In genomic region chr12:102567031-102567985, GRCh38 we compare ENCODE assay signal across 15 cellular contexts.
DNase-seq lines count a peak whose midpoint lies in the region; FAIRE-seq and TF ChIP-seq lines count a peak whose summit lies in the region.
"Had no signal": no experiment of that assay in that cellular context is flagged by ENCODE, and none has a peak within 500 bp of the region (broad histone marks: within the 10 kb centered on the region; RNA-seq: fewer than 3 reads in every experiment).

No MANE protein-coding gene starts in this region.

- peak overlapping the region; percentile 73 for H3K4me2 ChIP-seq in astrocyte (ENCODE audit: low read length)
- no peak overlapping the region for H3K4me2 ChIP-seq in MM.1S (ENCODE audit: low read depth, low read length)

- H3K79me2 ChIP-seq in astrocyte (ENCODE audit: insufficient read depth, low read length) (no peaks in the 10 kb centered on the region), MM.1S (ENCODE audit: low read length) (no peaks in the 10 kb centered on the region)

- WGBS in tibial nerve, 2 donors, result 50 to 62% methylated on average over 6 of the region's 6 CpGs

- no peaks in the 10 kb centered on the region for H3K36me3 Mint-ChIP-seq in astrocyte (ENCODE audit: low read depth, unreplicated experiment)
- H3K36me3 Mint-ChIP-seq: naive thymus-derived CD4-positive, alpha-beta T cell; stimulated activated effector memory CD8-positive, alpha-beta T cell treated with anti-CD3 and anti-CD28 coated beads, Interleukin-12 subunit alpha, Interleukin-12 subunit beta, amount 100 ng/mL, for 72 hours had no signal

- H3F3A ChIP-seq in MM.1S (ENCODE audit: insufficient read depth, low read length), result no peaks in the 10 kb centered on the region

- no peaks in the 10 kb centered on the region for H3K27me3 Mint-ChIP-seq in astrocyte (ENCODE audit: low read depth, unreplicated experiment)

- peaks cover 15% of the 10 kb centered on the region for H3K4me1 ChIP-seq in astrocyte (ENCODE audit: insufficient read depth, low read length)
- H3K4me1 ChIP-seq in kidney (ENCODE audit: control insufficient read depth in 1 of 2, insufficient read depth in 1 of 2, low read depth in 1 of 2, low read length in 2 of 2), result no peaks in the 10 kb centered on the region
- no peaks in the 10 kb centered on the region for H3K4me1 ChIP-seq in MM.1S (ENCODE audit: low read length)
- H3K4me1 ChIP-seq in tibial nerve, result peaks cover 0 to 4% (median 0%) of the 10 kb centered on the region in 4 donors

- H3K9ac ChIP-seq in astrocyte (ENCODE audit: low read length) (peak overlapping the region; percentile 47), kidney (ENCODE audit: low read length in 2 of 2) (no peak overlapping the region), MM.1S (ENCODE audit: low read length) (no peak overlapping the region)

- H3K27ac ChIP-seq in astrocyte (ENCODE audit: low read depth, low read length) (peak overlapping the region; percentile 79), kidney (ENCODE audit: low read depth in 2 of 2, low read length in 2 of 2) (no peak overlapping the region), MM.1S (ENCODE audit: low read length) (no peak overlapping the region), tibial nerve (peak overlapping the region in 1 of 4 donors; percentile 0)

- intact Hi-C loops in kidney (cut with DNase I), result no loop called here

- H3K4me3 Mint-ChIP-seq in astrocyte (ENCODE audit: unreplicated experiment), result no peak overlapping the region
- H3K4me3 Mint-ChIP-seq: B cell; naive thymus-derived CD4-positive, alpha-beta T cell; stimulated activated effector memory CD8-positive, alpha-beta T cell treated with anti-CD3 and anti-CD28 coated beads, Interleukin-12 subunit alpha, Interleukin-12 subunit beta, amount 100 ng/mL, for 72 hours had no signal

- peak overlapping the region; percentile 99 for H3K27ac Mint-ChIP-seq in astrocyte (ENCODE audit: unreplicated experiment)
- H3K27ac Mint-ChIP-seq: B cell; naive thymus-derived CD4-positive, alpha-beta T cell; stimulated activated effector memory CD8-positive, alpha-beta T cell treated with anti-CD3 and anti-CD28 coated beads, Interleukin-12 subunit alpha, Interleukin-12 subunit beta, amount 100 ng/mL, for 72 hours had no signal

- peaks cover 4% of the 10 kb centered on the region for H3K9me3 Mint-ChIP-seq in astrocyte (ENCODE audit: unreplicated experiment)
- H3K9me3 Mint-ChIP-seq: stimulated activated effector memory CD8-positive, alpha-beta T cell treated with anti-CD3 and anti-CD28 coated beads, Interleukin-12 subunit alpha, Interleukin-12 subunit beta, amount 100 ng/mL, for 72 hours had no signal

- peaks cover 43% of the 10 kb centered on the region for H3K4me1 Mint-ChIP-seq in astrocyte (ENCODE audit: low read depth, unreplicated experiment)
- H3K4me1 Mint-ChIP-seq: B cell; naive thymus-derived CD4-positive, alpha-beta T cell; stimulated activated effector memory CD8-positive, alpha-beta T cell treated with anti-CD3 and anti-CD28 coated beads, Interleukin-12 subunit alpha, Interleukin-12 subunit beta, amount 100 ng/mL, for 72 hours had no signal

- no peak overlapping the region for H3K4me3 ChIP-seq in astrocyte (ENCODE audit: insufficient read depth, low read depth, low read length)
- H3K4me3 ChIP-seq in kidney (ENCODE audit: low read length in 2 of 2), result no peak overlapping the region
- no peak overlapping the region for H3K4me3 ChIP-seq in MM.1S (ENCODE audit: low read length)
- H3K4me3 ChIP-seq in tibial nerve, result no peak overlapping the region

- DNase-seq in ACHN, result peak; percentile 97
- peak; percentile 79 for DNase-seq in HS-5 (ENCODE audit: low read depth)
- peak; percentile 84 for DNase-seq in astrocyte (ENCODE audit: low read depth)
- peak; percentile 98 for DNase-seq in islet precursor cell
- no peak for DNase-seq in kidney
- no peak for DNase-seq in NCI-H1105 treated with DMSO at 0.1 percent for 48 hours (lab: John Stamatoyannopoulos, UW)
- DNase-seq in MM.1S, result no peak
- no peak for DNase-seq in tibial nerve (ENCODE audit: low spot score in 2 of 2)
- DNase-seq: activated CD4-positive, alpha-beta T cell treated with anti-CD3 and anti-CD28 coated beads, Interleukin-2, amount 50 U/mL, for 4 hours; activated naive CD4-positive, alpha-beta T cell treated with anti-CD3 and anti-CD28 coated beads, Interleukin-2, amount 50 U/mL, for 16 hours; HCEC 1CT; naive thymus-derived CD4-positive, alpha-beta T cell; NCI-H510A treated with DMSO at 0.1 percent for 48 hours had no signal

- H2AFZ ChIP-seq in astrocyte (ENCODE audit: low read depth, low read length), result peak overlapping the region; percentile 46
- no peak overlapping the region for H2AFZ ChIP-seq in MM.1S (ENCODE audit: low read length)

- in situ Hi-C loops in ACHN (cut with HindIII; ENCODE audit: low pct_ligation_motif_present, low pct_unique_long_range_greater_than_20kb, low sequenced_read_pairs), result no loop called here

- no peaks in the 10 kb centered on the region for H3K36me3 ChIP-seq in astrocyte (ENCODE audit: insufficient read depth, low read length)
- H3K36me3 ChIP-seq in kidney (ENCODE audit: control insufficient read depth in 1 of 2, insufficient read depth in 2 of 2, low read length in 2 of 2), result no peaks in the 10 kb centered on the region
- no peaks in the 10 kb centered on the region for H3K36me3 ChIP-seq in MM.1S (replicated peaks; ENCODE audit: insufficient read depth, low read length)
- H3K36me3 ChIP-seq in tibial nerve, result no peaks in the 10 kb centered on the region

- FAIRE-seq in astrocyte (lab: Jason Lieb, UNC), result peak; percentile 97
- no peak for FAIRE-seq in kidney (lab: Jason Lieb, UNC)

- H4K20me1 ChIP-seq in astrocyte (ENCODE audit: insufficient read depth, low read length) (no peaks in the 10 kb centered on the region), MM.1S (ENCODE audit: insufficient read depth, low read length) (no peaks in the 10 kb centered on the region)

- H3K27me3 ChIP-seq in astrocyte (ENCODE audit: insufficient read depth, low read length) (no peaks in the 10 kb centered on the region), MM.1S (replicated peaks; ENCODE audit: insufficient read depth, low read length) (no peaks in the 10 kb centered on the region), tibial nerve (no peaks in the 10 kb centered on the region)

- no peak for TF ChIP-seq CTCF in astrocyte (IDR thresholded peaks at IDR 0.05; ENCODE audit: insufficient read depth, low read depth, low read length)
- no peak for TF ChIP-seq CTCF in kidney (IDR thresholded peaks at IDR 0.05; ENCODE audit: borderline replicate concordance, extremely low read depth, insufficient read depth)
- no peak for TF ChIP-seq CTCF in MM.1S (IDR thresholded peaks at IDR 0.05; ENCODE audit: low read length)
- TF ChIP-seq CTCF in tibial nerve (IDR thresholded peaks at IDR 0.05), result no peak

- peak in 1 of 2 donors; percentile 9 for TF ChIP-seq EP300 in tibial nerve (IDR thresholded peaks at IDR 0.05)

- H3K9me3 ChIP-seq in astrocyte (ENCODE audit: insufficient read depth, low read depth, low read length) (no peaks in the 10 kb centered on the region), kidney (ENCODE audit: control insufficient read depth in 1 of 2, low read length in 2 of 2) (no peaks in the 10 kb centered on the region), MM.1S (replicated peaks; ENCODE audit: insufficient read depth, low read length) (no peaks in the 10 kb centered on the region), tibial nerve (peaks cover 0 to 6% (median 0%) of the 10 kb centered on the region in 4 donors)

- no peak for TF ChIP-seq POLR2A in tibial nerve (IDR thresholded peaks at IDR 0.05)

- no peaks in the 10 kb centered on the region for H3K9me2 ChIP-seq in MM.1S (replicated peaks; ENCODE audit: insufficient read depth, low read length)

Comparison
In these comparisons a context has a peak if more than half of its experiments do, and no peak if none do; other contexts are left out.
1. DNase-seq: peak in ACHN (single experiment), HS-5 (single experiment), astrocyte (single experiment) and islet precursor cell (single experiment); none in kidney (single experiment), NCI-H1105 treated with DMSO at 0.1 percent for 48 hours (single experiment), MM.1S (single experiment) and tibial nerve (0 of 2).